Comparison of ENCODE assay signal across 25 cellular contexts in genomic region chr15:70532536-70533186, GRCh38.
DNase-seq lines count a peak whose midpoint lies in the region; ATAC-seq and TF ChIP-seq lines count a peak whose summit lies in the region.
"Had no signal": no experiment of that assay in that cellular context is flagged by ENCODE, and none has a peak within 500 bp of the region (broad histone marks: within the 10 kb centered on the region; RNA-seq: fewer than 3 reads in every experiment).

No MANE protein-coding gene starts in this region.

- peak overlapping the region; percentile 27; the same call in 1 of the 2 replicates for H3K4me2 ChIP-seq in BLaER1
- H3K4me2 ChIP-seq: GM23338 had no signal

- no peak overlapping the region for H3K4me3 ChIP-seq in BLaER1
- H3K4me3 ChIP-seq: GM23338, Peyer's patch had no signal

- no peak for TF ChIP-seq CTCF in activated CD8-positive, alpha-beta T cell treated with anti-CD3 and anti-CD28 coated beads for 36 hours (IDR thresholded peaks at IDR 0.05)

- no peak overlapping the region for H3K9ac ChIP-seq in BLaER1

- peaks cover 74% of the 10 kb centered on the region for H3K4me1 ChIP-seq in BLaER1

- ATAC-seq in activated CD8-positive, alpha-beta T cell treated with anti-CD3 and anti-CD28 coated beads, Interleukin-2, amount 10 ng/mL, durations not matched to agents 7 days and 5 days, result no peak
- no peak for ATAC-seq in activated CD8-positive, alpha-beta T cell treated with anti-CD3 and anti-CD28 coated beads for 36 hours
- ATAC-seq: GM23338 had no signal

- CTCF ChIA-PET in activated CD8-positive, alpha-beta T cell treated with anti-CD3 and anti-CD28 coated beads, Interleukin-2, amount 10 ng/mL, durations not matched to agents 7 days and 5 days (lab: Charles Lee), result interaction anchor here (1.9 kb wide), 1 partner anchor 23 kb away, joined by 4 read pairs; no protein-coding TSS in a partner anchor
- CTCF ChIA-PET in activated CD8-positive, alpha-beta T cell treated with anti-CD3 and anti-CD28 coated beads for 36 hours (lab: Charles Lee), result interaction anchor here (1.0 to 1.2 kb wide), 3 partner anchors 19 to 45 kb away, joined by 3 to 5 read pairs (median 4); no protein-coding TSS in a partner anchor

- H4K20me1 ChIP-seq in BLaER1, result no peaks in the 10 kb centered on the region

- H3K4me3 Mint-ChIP-seq in activated CD8-positive, alpha-beta T cell treated with anti-CD3 and anti-CD28 coated beads, Interleukin-2, amount 10 ng/mL, durations not matched to agents 7 days and 5 days, result no peak overlapping the region
- no peak overlapping the region for H3K4me3 Mint-ChIP-seq in activated CD8-positive, alpha-beta T cell treated with anti-CD3 and anti-CD28 coated beads for 36 hours
- H3K4me3 Mint-ChIP-seq: GM23338, H9 had no signal

- no peaks in the 10 kb centered on the region for H3K36me3 ChIP-seq in BLaER1
- H3K36me3 ChIP-seq in KOPT-K1 (ENCODE audit: insufficient read depth, low read length), result no peaks in the 10 kb centered on the region
- H3K36me3 ChIP-seq: BE2C, Peyer's patch had no signal

- no peaks in the 10 kb centered on the region for H3K27me3 ChIP-seq in BLaER1
- H3K27me3 ChIP-seq: BE2C, Peyer's patch had no signal

- POLR2A ChIA-PET in activated CD8-positive, alpha-beta T cell treated with anti-CD3 and anti-CD28 coated beads, Interleukin-2, amount 10 ng/mL, durations not matched to agents 7 days and 5 days (lab: Charles Lee), result no interaction called here
- POLR2A ChIA-PET in activated CD8-positive, alpha-beta T cell treated with anti-CD3 and anti-CD28 coated beads for 36 hours (lab: Charles Lee), result no interaction called here

- peak; percentile 19 for DNase-seq in activated CD8-positive, alpha-beta T cell treated with anti-CD3 and anti-CD28 coated beads, Interleukin-2, amount 10 ng/mL, durations not matched to agents 7 days and 5 days
- no peak for DNase-seq in activated CD8-positive, alpha-beta T cell treated with anti-CD3 and anti-CD28 coated beads for 36 hours
- DNase-seq in islet precursor cell (peak; percentile 37), superior temporal gyrus (ENCODE audit: extremely low spot score) (no peak)
- no peak for DNase-seq in activated naive CD4-positive, alpha-beta T cell treated with Interleukin-2 at 50 U/mL for 16 hours
- no peak for DNase-seq in stimulated activated CD4-positive, alpha-beta T cell treated with anti-CD3 and anti-CD28 coated beads, Interleukin-15, amount 100 ng/mL, for 24 hours
- DNase-seq: 8988T, ACHN, BE2C, COR-L47, DMS53, H9, KBM-7, MM.1S, NCI-H1048, NCI-H1417, NCI-H1694, NCI-H2029 treated with DMSO at 0.1 percent for 48 hours, NCI-H446 treated with DMSO at 0.1 percent for 48 hours, NCI-H526, Peyer's patch, SHP77 treated with DMSO at 0.1 percent for 48 hours had no signal

- H3K27ac ChIP-seq in BLaER1 (no peak overlapping the region), KOPT-K1 (ENCODE audit: low read depth, low read length, poor library complexity, severe bottlenecking) (peak overlapping the region; percentile 95)
- H3K27ac ChIP-seq: Peyer's patch had no signal

- intact Hi-C loops in activated CD8-positive, alpha-beta T cell treated with anti-CD3 and anti-CD28 coated beads for 36 hours (cut with micrococcal nuclease), result no loop called here

- no peaks in the 10 kb centered on the region for H3K9me3 ChIP-seq in BLaER1
- no peaks in the 10 kb centered on the region for H3K9me3 ChIP-seq in KOPT-K1 (ENCODE audit: insufficient read depth, low read length, poor library complexity, severe bottlenecking)
- H3K9me3 ChIP-seq: BE2C, Peyer's patch had no signal

- no peak overlapping the region for H3K27ac Mint-ChIP-seq in activated CD8-positive, alpha-beta T cell treated with anti-CD3 and anti-CD28 coated beads, Interleukin-2, amount 10 ng/mL, durations not matched to agents 7 days and 5 days
- no peak overlapping the region for H3K27ac Mint-ChIP-seq in activated CD8-positive, alpha-beta T cell treated with anti-CD3 and anti-CD28 coated beads for 36 hours
- H3K27ac Mint-ChIP-seq: GM23338, H9 had no signal

- peaks cover 8% of the 10 kb centered on the region for H3K36me3 Mint-ChIP-seq in activated CD8-positive, alpha-beta T cell treated with anti-CD3 and anti-CD28 coated beads, Interleukin-2, amount 10 ng/mL, durations not matched to agents 7 days and 5 days (ENCODE audit: low read depth)
- peaks cover 2% of the 10 kb centered on the region for H3K36me3 Mint-ChIP-seq in activated CD8-positive, alpha-beta T cell treated with anti-CD3 and anti-CD28 coated beads for 36 hours (ENCODE audit: low read depth)

- no peaks in the 10 kb centered on the region for H3K9me3 Mint-ChIP-seq in activated CD8-positive, alpha-beta T cell treated with anti-CD3 and anti-CD28 coated beads, Interleukin-2, amount 10 ng/mL, durations not matched to agents 7 days and 5 days (ENCODE audit: insufficient read depth)
- H3K9me3 Mint-ChIP-seq in activated CD8-positive, alpha-beta T cell treated with anti-CD3 and anti-CD28 coated beads for 36 hours, result peaks cover 3% of the 10 kb centered on the region
- H3K9me3 Mint-ChIP-seq: GM23338, H9 had no signal

- H3K4me1 Mint-ChIP-seq in activated CD8-positive, alpha-beta T cell treated with anti-CD3 and anti-CD28 coated beads, Interleukin-2, amount 10 ng/mL, durations not matched to agents 7 days and 5 days (ENCODE audit: low read depth), result peaks cover 73% of the 10 kb centered on the region
- peaks cover 68% of the 10 kb centered on the region for H3K4me1 Mint-ChIP-seq in activated CD8-positive, alpha-beta T cell treated with anti-CD3 and anti-CD28 coated beads for 36 hours (ENCODE audit: low read depth)

- H3K27me3 Mint-ChIP-seq in activated CD8-positive, alpha-beta T cell treated with anti-CD3 and anti-CD28 coated beads, Interleukin-2, amount 10 ng/mL, durations not matched to agents 7 days and 5 days (ENCODE audit: low read depth), result no peaks in the 10 kb centered on the region
- no peaks in the 10 kb centered on the region for H3K27me3 Mint-ChIP-seq in activated CD8-positive, alpha-beta T cell treated with anti-CD3 and anti-CD28 coated beads for 36 hours

Comparison
In these comparisons a context has a peak if more than half of its experiments do, and no peak if none do; other contexts are left out.
1. DNase-seq: peak in activated CD8-positive, alpha-beta T cell treated with anti-CD3 and anti-CD28 coated beads, Interleukin-2, amount 10 ng/mL, durations not matched to agents 7 days and 5 days (single experiment) and islet precursor cell (single experiment); none in activated CD8-positive, alpha-beta T cell treated with anti-CD3 and anti-CD28 coated beads for 36 hours (single experiment), superior temporal gyrus (single experiment), activated naive CD4-positive, alpha-beta T cell treated with Interleukin-2 at 50 U/mL for 16 hours (single experiment) and stimulated activated CD4-positive, alpha-beta T cell treated with anti-CD3 and anti-CD28 coated beads, Interleukin-15, amount 100 ng/mL, for 24 hours (single experiment).